Comparison of ENCODE assay signal across 1 cellular context in the genomic region with DNA sequence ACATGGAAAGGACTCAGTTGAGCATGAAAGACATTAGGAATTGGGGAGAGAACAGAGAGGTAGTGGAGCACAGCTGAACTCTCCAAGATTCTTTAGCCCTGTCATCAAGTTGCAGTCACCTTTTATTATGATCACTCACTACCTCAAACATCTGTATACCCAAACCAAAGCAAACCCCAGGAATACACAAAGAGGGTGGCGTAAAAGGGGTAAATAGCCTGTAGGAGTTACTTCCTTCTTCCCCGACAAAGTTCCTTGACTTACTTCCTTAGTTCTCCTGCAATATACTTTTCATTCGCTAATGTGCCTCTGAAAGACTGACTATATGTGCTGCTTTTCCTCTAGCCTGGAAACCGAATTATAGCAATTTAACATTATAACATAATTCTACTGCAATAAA.
TF ChIP-seq lines count a peak whose summit lies in the region.

No MANE protein-coding gene starts in this region.

TF ChIP-seq in IMR-90, 13 proteins besides CTCF, POLR2A, EP300 and RAD21:
- TF ChIP-seq RCOR1 (IDR thresholded peaks at IDR 0.05; ENCODE audit: insufficient replicate concordance, low read length) = no peak
- no peak for TF ChIP-seq NFE2L2 (IDR thresholded peaks at IDR 0.05; ENCODE audit: low read depth, low read length)
- no peak for TF ChIP-seq RFX5 (IDR thresholded peaks at IDR 0.05; ENCODE audit: low read depth, low read length)
- TF ChIP-seq, protein P1, sequence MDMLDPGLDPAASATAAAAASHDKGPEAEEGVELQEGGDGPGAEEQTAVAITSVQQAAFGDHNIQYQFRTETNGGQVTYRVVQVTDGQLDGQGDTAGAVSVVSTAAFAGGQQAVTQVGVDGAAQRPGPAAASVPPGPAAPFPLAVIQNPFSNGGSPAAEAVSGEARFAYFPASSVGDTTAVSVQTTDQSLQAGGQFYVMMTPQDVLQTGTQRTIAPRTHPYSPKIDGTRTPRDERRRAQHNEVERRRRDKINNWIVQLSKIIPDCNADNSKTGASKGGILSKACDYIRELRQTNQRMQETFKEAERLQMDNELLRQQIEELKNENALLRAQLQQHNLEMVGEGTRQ (IDR thresholded peaks at IDR 0.05; ENCODE audit: low read depth, low read length) = no peak
- no peak for TF ChIP-seq FOS (IDR thresholded peaks at IDR 0.05; ENCODE audit: low read depth, low read length)
- TF ChIP-seq MXI1 (IDR thresholded peaks at IDR 0.05; ENCODE audit: borderline replicate concordance, low read depth, low read length) = no peak
- no peak for TF ChIP-seq SMC3 (IDR thresholded peaks at IDR 0.05; ENCODE audit: low read depth, low read length)
